Comparison of ENCODE assay signal across 14 cellular contexts in the genomic region with DNA sequence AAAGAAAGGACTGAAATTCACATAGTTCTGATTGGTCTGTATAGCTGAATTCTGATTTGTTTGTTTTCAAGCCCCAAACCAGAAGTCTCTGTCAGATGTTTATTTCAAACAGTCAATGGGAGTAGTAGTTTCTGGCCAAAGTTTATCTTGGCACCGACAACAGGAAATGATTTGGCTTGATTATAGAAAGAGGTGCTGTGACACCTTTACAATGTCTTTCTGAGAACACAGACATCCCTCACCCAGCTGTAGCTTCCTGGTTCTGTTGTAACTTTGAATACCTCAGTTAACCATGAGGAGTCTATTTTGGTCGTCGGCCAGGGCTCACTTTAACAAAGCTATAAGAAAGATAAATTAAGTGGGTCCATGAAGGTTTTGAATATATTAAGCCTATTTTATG.
DNase-seq lines count a peak whose midpoint lies in the region; ATAC-seq, FAIRE-seq and TF ChIP-seq lines count a peak whose summit lies in the region.
"Had no signal": no experiment of that assay in that cellular context is flagged by ENCODE, and none has a peak within 500 bp of the region (broad histone marks: within the 10 kb centered on the region; RNA-seq: fewer than 3 reads in every experiment).

No MANE protein-coding gene starts in this region.

- no TSS peak for BruUV-seq in PC-9 (replicated peaks; lab: Mats Ljungman, UMichigan)

- ATAC-seq in HG03457 (IDR thresholded peaks at IDR 0.05; ENCODE audit: unreplicated experiment) = no peak
- ATAC-seq: upper lobe of right lung had no signal

- no peaks in the 10 kb centered on the region for H3K9me3 ChIP-seq in PC-9 (ENCODE audit: insufficient read depth, low read depth)
- no peaks in the 10 kb centered on the region for H3K9me3 ChIP-seq in hepatocyte (ENCODE audit: low read depth)
- H3K9me3 ChIP-seq: upper lobe of right lung had no signal

- no peaks in the 10 kb centered on the region for H3F3A ChIP-seq in PC-9 (ENCODE audit: insufficient read depth, low read depth)

- H3K27me3 ChIP-seq in PC-9 (ENCODE audit: insufficient read depth, low read depth) = no peaks in the 10 kb centered on the region
- no peaks in the 10 kb centered on the region for H3K27me3 ChIP-seq in hepatocyte
- H3K27me3 ChIP-seq: dorsolateral prefrontal cortex, SJCRH30, upper lobe of right lung had no signal

- H4K20me1 ChIP-seq in PC-9 (ENCODE audit: insufficient read depth) (no peaks in the 10 kb centered on the region), hepatocyte (ENCODE audit: insufficient read depth, poor library complexity, severe bottlenecking) (no peaks in the 10 kb centered on the region)

- no peak for TF ChIP-seq POLR2A in H54 (IDR thresholded peaks at IDR 0.05; ENCODE audit: low read depth, low read length)

- no peak overlapping the region for H3K27ac ChIP-seq in PC-9
- no peak overlapping the region for H3K27ac ChIP-seq in hepatocyte
- H3K27ac ChIP-seq: dorsolateral prefrontal cortex, SJCRH30, upper lobe of right lung had no signal

- H2AFZ ChIP-seq in PC-9 (peak overlapping the region; percentile 10; the same call in 1 of the 2 replicates), hepatocyte (peak overlapping the region; percentile 18)

- CTCF ChIA-PET in PC-9 (lab: Charles Lee) = no interaction called here

- FAIRE-seq in H54 (lab: Jason Lieb, UNC) = no peak

- H3K4me2 ChIP-seq in PC-9 (no peak overlapping the region), hepatocyte (no peak overlapping the region)

- TF ChIP-seq CTCF in PC-9 (conservative IDR thresholded peaks at IDR 0.05) (no peak), hepatocyte (IDR thresholded peaks at IDR 0.05; ENCODE audit: poor library complexity) (no peak), GM13977 (IDR thresholded peaks at IDR 0.05; ENCODE audit: extremely low read depth, insufficient read depth, missing control alignments) (no peak)

- intact Hi-C loops in PC-9 (cut with micrococcal nuclease; ENCODE audit: unreplicated experiment) = no loop called here
- intact Hi-C loops in head of caudate nucleus (cut with DNase I) = no loop called here

- WGBS in hepatocyte (ENCODE audit: low lambda C conversion rate, missing lambda C conversion rate) = 55% methylated on average over 3 of the region's 3 CpGs

- no peaks in the 10 kb centered on the region for H3K9me2 ChIP-seq in PC-9 (ENCODE audit: insufficient read depth)
- H3K9me2 ChIP-seq in hepatocyte (replicated peaks; ENCODE audit: insufficient read depth) = no peaks in the 10 kb centered on the region

- no peaks in the 10 kb centered on the region for H3K79me2 ChIP-seq in PC-9 (ENCODE audit: low read depth)
- H3K79me2 ChIP-seq in hepatocyte = no peaks in the 10 kb centered on the region

- H3K36me3 ChIP-seq in PC-9 (ENCODE audit: low read depth) = no peaks in the 10 kb centered on the region
- no peaks in the 10 kb centered on the region for H3K36me3 ChIP-seq in hepatocyte (replicated peaks; ENCODE audit: insufficient read depth, low read depth)
- H3K36me3 ChIP-seq: upper lobe of right lung had no signal

- in situ Hi-C loops in Caki2 (cut with HindIII; ENCODE audit: low pct_unique_long_range_greater_than_20kb, low sequenced_read_pairs) = no loop called here
- in situ Hi-C loops in GM13977 (cut with MboI; ENCODE audit: low pct_unique_long_range_greater_than_20kb, low sequenced_read_pairs, unreplicated experiment) = no loop called here

- H3K4me3 ChIP-seq in PC-9 (no peak overlapping the region), hepatocyte (no peak overlapping the region)
- H3K4me3 ChIP-seq: dorsolateral prefrontal cortex, SJCRH30, upper lobe of right lung had no signal

- POLR2A ChIA-PET in PC-9 (lab: Charles Lee; ENCODE audit: unreplicated experiment) = no interaction called here

- no peaks in the 10 kb centered on the region for H3K4me1 ChIP-seq in PC-9 (replicated peaks; ENCODE audit: insufficient read depth)
- H3K4me1 ChIP-seq in hepatocyte (ENCODE audit: insufficient read depth) = no peaks in the 10 kb centered on the region
- H3K4me1 ChIP-seq: SJCRH30, upper lobe of right lung had no signal

- peak; percentile 57 for DNase-seq in Caki2 (ENCODE audit: low read depth)
- peak; percentile 33 for DNase-seq in NCI-H1092 treated with DMSO at 0.1 percent for 48 hours (lab: John Stamatoyannopoulos, UW)
- peak; percentile 34 to 61 for DNase-seq in PC-9
- DNase-seq in hepatocyte (ENCODE audit: low spot score) = no peak
- no peak for DNase-seq in H54 (ENCODE audit: insufficient read length, low spot score)
- DNase-seq in GM13977 (ENCODE audit: low spot score) = no peak
- DNase-seq in head of caudate nucleus = no peak
- DNase-seq: activated CD4-positive, alpha-beta T cell treated with anti-CD3 and anti-CD28 coated beads, Interleukin-2, amount 50 U/mL, for 48 hours; DMS79; dorsolateral prefrontal cortex; Karpas-422; SJCRH30; upper lobe of right lung had no signal

Comparison
In these comparisons a context has a peak if more than half of its experiments do, and no peak if none do; other contexts are left out.
1. DNase-seq: peak in Caki2 (single experiment), NCI-H1092 treated with DMSO at 0.1 percent for 48 hours (single experiment) and PC-9 (2 of 2); none in hepatocyte (single experiment), H54 (single experiment), GM13977 (single experiment) and head of caudate nucleus (0 of 42).